In the genomic region with DNA sequence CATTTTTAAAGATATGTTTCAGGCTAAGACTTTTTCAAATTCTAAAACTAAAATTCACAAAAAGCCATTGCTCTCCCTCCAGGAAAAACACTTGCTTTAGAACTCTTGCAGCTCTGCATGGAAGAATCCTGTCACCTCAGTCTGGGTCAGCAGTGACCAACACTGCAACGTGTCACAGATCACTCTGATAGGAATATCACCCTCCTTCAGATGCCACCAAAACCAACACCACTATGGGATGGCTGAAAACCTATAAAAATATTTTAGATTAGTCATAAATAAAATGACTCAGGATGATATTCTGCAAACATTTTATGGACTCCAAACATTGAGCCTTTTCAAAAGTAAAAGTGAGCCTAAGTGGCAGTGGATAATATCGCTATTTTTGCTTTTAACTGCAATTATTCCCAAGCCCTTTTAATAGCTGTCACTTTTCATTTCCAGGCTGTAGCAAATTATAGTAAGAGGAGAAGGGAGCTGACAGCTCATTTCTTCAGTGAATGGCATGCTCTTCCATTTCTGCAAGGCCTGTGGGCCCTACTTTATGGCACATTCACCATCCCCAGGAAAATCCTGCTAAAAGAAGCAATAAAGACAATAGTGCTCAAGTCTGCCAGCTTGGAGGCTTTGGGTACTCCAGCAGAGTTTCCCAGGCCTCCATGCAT, we compare ENCODE assay signal across 18 cellular contexts.
"Had no signal": no experiment of that assay in that cellular context is flagged by ENCODE, and none has a peak within 500 bp of the region (broad histone marks: within the 10 kb centered on the region; RNA-seq: fewer than 3 reads in every experiment).

No MANE protein-coding gene starts in this region.

- H3K27ac Mint-ChIP-seq: nephron; stimulated activated naive B cell treated with anti-CD40 and anti-IgM and Interleukin-4, amounts not matched to agents 10 μg/mL and 1 μg/mL and 100 μg/mL, for 72 hours had no signal

- H3K36me3 ChIP-seq: esophagus muscularis mucosa, gastrocnemius medialis had no signal

- H3K27me3 Mint-ChIP-seq: naive B cell; stimulated activated naive B cell treated with anti-CD40 and anti-IgM and Interleukin-4, amounts not matched to agents 10 μg/mL and 1 μg/mL and 100 μg/mL, for 72 hours had no signal

- H3K4me3 Mint-ChIP-seq: nephron; stimulated activated naive B cell treated with anti-CD40 and anti-IgM and Interleukin-4, amounts not matched to agents 10 μg/mL and 1 μg/mL and 100 μg/mL, for 72 hours had no signal

- H3K9me3 Mint-ChIP-seq: naive B cell; nephron; stimulated activated naive B cell treated with anti-CD40 and anti-IgM and Interleukin-4, amounts not matched to agents 10 μg/mL and 1 μg/mL and 100 μg/mL, for 72 hours had no signal

- H3K27me3 ChIP-seq: gastrocnemius medialis, neutrophil, spleen had no signal

- H3K4me3 ChIP-seq: coronary artery, esophagus muscularis mucosa, gastrocnemius medialis, heart right ventricle, spleen had no signal

- H3K9me3 ChIP-seq: esophagus muscularis mucosa, gastrocnemius medialis, heart right ventricle, neutrophil, spleen had no signal

- ATAC-seq: gastrocnemius medialis; heart right ventricle; sciatic nerve; stimulated activated naive B cell treated with anti-CD40 and anti-IgM and Interleukin-4, amounts not matched to agents 10 μg/mL and 1 μg/mL and 100 μg/mL, for 72 hours had no signal

- DNase-seq: effector CD4-positive, alpha-beta T cell; gastrocnemius medialis; heart right ventricle; hypothalamus; kidney glomerular epithelial cell; mesendoderm; naive B cell; spleen; stimulated activated CD4-positive, alpha-beta T cell treated with anti-CD3 and anti-CD28 coated beads, Interleukin-15, amount 100 ng/mL, for 24 hours; stimulated activated CD4-positive, alpha-beta T cell treated with anti-CD3 and anti-CD28 coated beads, Interleukin-1b, Interleukin-23, amount 100 ng/mL, for 48 hours; stimulated activated CD4-positive, alpha-beta T cell treated with anti-CD3 and anti-CD28 coated beads, Interleukin-4, amount 100 ng/mL, for 24 hours; stimulated activated naive B cell treated with anti-CD40 and anti-IgM and Interleukin-4, amounts not matched to agents 10 μg/mL and 1 μg/mL and 100 μg/mL, for 72 hours; trophoblast cell had no signal

- H3K27ac ChIP-seq: coronary artery, esophagus muscularis mucosa, gastrocnemius medialis, heart right ventricle, spleen had no signal
